In genomic region chr17:73304438-73304837, GRCh38 we compare ENCODE assay signal across 11 cellular contexts. TPM values are rescaled to one million over a fixed set of nuclear protein-coding genes. Genes with fewer than 3 reads are reported as not detected.
A peak's percentile ranks its signal among the peaks of the same experiment; 100 is the strongest.
DNase-seq lines count a peak whose midpoint lies in the region; ATAC-seq and TF ChIP-seq lines count a peak whose summit lies in the region.
"Had no signal": no experiment of that assay in that cellular context is flagged by ENCODE, and none has a peak within 500 bp of the region (broad histone marks: within the 10 kb centered on the region; RNA-seq: fewer than 3 reads in every experiment).

No MANE protein-coding gene starts in this region.

- ATAC-seq in GM19467 (IDR thresholded peaks at IDR 0.05; ENCODE audit: unreplicated experiment) (no peak), HG02981 (IDR thresholded peaks at IDR 0.05; ENCODE audit: unreplicated experiment) (no peak)
- ATAC-seq: T-helper 17 cell had no signal

- H3K36me3 Mint-ChIP-seq in glutamatergic neuron (ENCODE audit: unreplicated experiment) = no peaks in the 10 kb centered on the region

- peaks cover 4% of the 10 kb centered on the region for H3K27me3 Mint-ChIP-seq in glutamatergic neuron (ENCODE audit: unreplicated experiment)

- peak overlapping the region; percentile 82 for H3K4me3 Mint-ChIP-seq in glutamatergic neuron (ENCODE audit: unreplicated experiment)

- peaks cover 56% of the 10 kb centered on the region for H3K4me1 ChIP-seq in rectal smooth muscle tissue (ENCODE audit: control insufficient read depth, insufficient read depth, low read length)

- H3K9ac ChIP-seq in rectal smooth muscle tissue (ENCODE audit: low read length) = no peak overlapping the region
- H3K9ac ChIP-seq: KMS-11 had no signal

- peak overlapping the region; percentile 53 for H3K4me3 ChIP-seq in rectal smooth muscle tissue (ENCODE audit: low read length)

- H3K27ac ChIP-seq in C4-2B = peak overlapping the region; percentile 99
- H3K27ac ChIP-seq in angular gyrus (ENCODE audit: low read depth, low read length) = peak overlapping the region; percentile 10
- peak overlapping the region; percentile 74 for H3K27ac ChIP-seq in rectal smooth muscle tissue (ENCODE audit: low read depth, low read length)
- H3K27ac ChIP-seq: KMS-11 had no signal

- no peaks in the 10 kb centered on the region for H3K27me3 ChIP-seq in rectal smooth muscle tissue (ENCODE audit: control insufficient read depth, insufficient read depth, low read length)

- DNase-seq in glutamatergic neuron (no peak), SW 1271 (lab: John Stamatoyannopoulos, UW) (no peak)
- DNase-seq in stimulated activated CD8-positive, alpha-beta memory T cell treated with anti-CD3 and anti-CD28 coated beads, Interleukin-4, amount 100 ng/mL, for 48 hours = no peak
- DNase-seq: activated T-cell treated with anti-CD3 and anti-CD28 coated beads, Interleukin-2, amount 50 U/mL, for 1 hour; T-helper 17 cell had no signal

- H3K27ac Mint-ChIP-seq in glutamatergic neuron (ENCODE audit: unreplicated experiment) = peak overlapping the region; percentile 39
- H3K27ac Mint-ChIP-seq: T-helper 17 cell had no signal

- no peaks in the 10 kb centered on the region for H3K9me3 Mint-ChIP-seq in glutamatergic neuron (ENCODE audit: unreplicated experiment)

- peaks cover 42% of the 10 kb centered on the region for H3K4me1 Mint-ChIP-seq in glutamatergic neuron (ENCODE audit: low read depth, unreplicated experiment)

- TF ChIP-seq CTCF in C4-2B (conservative IDR thresholded peaks at IDR 0.05) (no peak), glutamatergic neuron (IDR thresholded peaks at IDR 0.05; ENCODE audit: partially characterized antibody, unreplicated experiment) (no peak)

- H3K36me3 ChIP-seq in rectal smooth muscle tissue (ENCODE audit: control insufficient read depth, insufficient read depth, low read length) = no peaks in the 10 kb centered on the region

RNA-seq across cellular contexts. Expression of gene CDC42EP4, which starts 7.4 kb away (rescaled TPM):
- total RNA-seq in glutamatergic neuron (ENCODE audit: unreplicated experiment) = 124 TPM

RNA-seq across cellular contexts. Expression of gene CPSF4L, which starts 42.8 kb away (rescaled TPM):
- total RNA-seq in glutamatergic neuron (ENCODE audit: unreplicated experiment) = 0.44 TPM
- total RNA-seq: T-helper 17 cell had no signal

Comparison
In these comparisons a context has a peak if more than half of its experiments do, and no peak if none do; other contexts are left out.
1. H3K27ac ChIP-seq: peak in every context shown above with its lines; median percentile 99 in C4-2B; 74 in rectal smooth muscle tissue; 10 in angular gyrus.